ENCODE assay signal across 1 cellular context in genomic region chr3:44861412-44862220, GRCh38.
TF ChIP-seq lines count a peak whose summit lies in the region.

TSS of gene TMEM42 (plus strand) at chr3:44861912. CDS start at chr3:44861925, 13 bp downstream.

TF ChIP-seq in GM12878, 131 proteins besides CTCF, POLR2A, EP300 and RAD21 (continued from another document and continues in another):
- TF ChIP-seq CEBPZ (IDR thresholded peaks at IDR 0.05; ENCODE audit: low read depth, low read length): no peak
- TF ChIP-seq YY1 (IDR thresholded peaks at IDR 0.05; ENCODE audit: low read depth, low read length): peak; percentile 96
- TF ChIP-seq NR2C2 (IDR thresholded peaks at IDR 0.05; ENCODE audit: borderline replicate concordance, control insufficient read depth, insufficient read length, low read depth): no peak
- TF ChIP-seq DPF2 (IDR thresholded peaks at IDR 0.05): peak; percentile 65; the same call in 1 of the 2 replicates
- 0 out of 2 replicates have a peak, but pooled peaks have one; percentile 27 for TF ChIP-seq NBN (IDR thresholded peaks at IDR 0.05)
- no peak for TF ChIP-seq MLLT1 (IDR thresholded peaks at IDR 0.05)
- TF ChIP-seq, protein P1, sequence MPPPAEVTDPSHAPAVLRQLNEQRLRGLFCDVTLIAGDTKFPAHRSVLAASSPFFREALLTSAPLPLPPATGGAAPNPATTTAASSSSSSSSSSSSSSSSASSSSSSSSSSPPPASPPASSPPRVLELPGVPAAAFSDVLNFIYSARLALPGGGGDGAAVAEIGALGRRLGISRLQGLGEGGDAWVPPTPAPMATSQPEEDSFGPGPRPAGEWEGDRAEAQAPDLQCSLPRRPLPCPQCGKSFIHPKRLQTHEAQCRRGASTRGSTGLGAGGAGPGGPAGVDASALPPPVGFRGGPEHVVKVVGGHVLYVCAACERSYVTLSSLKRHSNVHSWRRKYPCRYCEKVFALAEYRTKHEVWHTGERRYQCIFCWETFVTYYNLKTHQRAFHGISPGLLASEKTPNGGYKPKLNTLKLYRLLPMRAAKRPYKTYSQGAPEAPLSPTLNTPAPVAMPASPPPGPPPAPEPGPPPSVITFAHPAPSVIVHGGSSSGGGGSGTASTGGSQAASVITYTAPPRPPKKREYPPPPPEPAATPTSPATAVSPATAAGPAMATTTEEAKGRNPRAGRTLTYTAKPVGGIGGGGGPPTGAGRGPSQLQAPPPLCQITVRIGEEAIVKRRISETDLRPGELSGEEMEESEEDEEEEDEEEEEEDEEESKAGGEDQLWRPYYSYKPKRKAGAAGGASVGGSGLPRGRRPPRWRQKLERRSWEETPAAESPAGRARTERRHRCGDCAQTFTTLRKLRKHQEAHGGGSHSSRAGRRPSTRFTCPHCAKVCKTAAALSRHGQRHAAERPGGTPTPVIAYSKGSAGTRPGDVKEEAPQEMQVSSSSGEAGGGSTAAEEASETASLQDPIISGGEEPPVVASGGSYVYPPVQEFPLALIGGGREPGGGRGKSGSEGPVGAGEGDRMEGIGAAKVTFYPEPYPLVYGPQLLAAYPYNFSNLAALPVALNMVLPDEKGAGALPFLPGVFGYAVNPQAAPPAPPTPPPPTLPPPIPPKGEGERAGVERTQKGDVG (CRISPR knock-in tag; IDR thresholded peaks at IDR 0.05): no peak
- no peak for TF ChIP-seq BMI1 (IDR thresholded peaks at IDR 0.05; ENCODE audit: borderline replicate concordance)
- TF ChIP-seq ESRRA (IDR thresholded peaks at IDR 0.05; ENCODE audit: low read length): no peak
- no peak for TF ChIP-seq HDAC2 (IDR thresholded peaks at IDR 0.05)
- TF ChIP-seq MEF2A (IDR thresholded peaks at IDR 0.05; ENCODE audit: insufficient read depth, low read depth, low read length): no peak
- no peak for TF ChIP-seq ATF2 (IDR thresholded peaks at IDR 0.05; ENCODE audit: low read length)
- TF ChIP-seq MYC (IDR thresholded peaks at IDR 0.05; ENCODE audit: insufficient read depth, insufficient read length, insufficient replicate concordance, low read length, severe bottlenecking): peak; percentile 57
- no peak; the same call in 1 of the 2 replicates for TF ChIP-seq CBFB (IDR thresholded peaks at IDR 0.05; ENCODE audit: low read depth)
- no peak; the same call in 1 of the 2 replicates for TF ChIP-seq MXI1 (IDR thresholded peaks at IDR 0.05; ENCODE audit: low read depth, low read length)
- peak; percentile 60; the same call in 1 of the 2 replicates for TF ChIP-seq RFX5 (IDR thresholded peaks at IDR 0.05; ENCODE audit: low read depth, low read length)
- peak; percentile 46 to 61; a peak in 2 of 3 replicates for TF ChIP-seq EGR1 (IDR thresholded peaks at IDR 0.05; ENCODE audit: borderline replicate concordance in 1 of 2, low read depth in 2 of 2, low read length in 2 of 2)
- TF ChIP-seq TAF1 (IDR thresholded peaks at IDR 0.05; ENCODE audit: borderline replicate concordance, low read depth, low read length): peak; percentile 69
- no peak for TF ChIP-seq NRF1 (conservative IDR thresholded peaks at IDR 0.05; ENCODE audit: low read depth, low read length)
- TF ChIP-seq STAT1 (conservative IDR thresholded peaks at IDR 0.05): no peak
- no peak for TF ChIP-seq JUND (IDR thresholded peaks at IDR 0.05; ENCODE audit: low read depth, low read length)
- TF ChIP-seq, protein P2, sequence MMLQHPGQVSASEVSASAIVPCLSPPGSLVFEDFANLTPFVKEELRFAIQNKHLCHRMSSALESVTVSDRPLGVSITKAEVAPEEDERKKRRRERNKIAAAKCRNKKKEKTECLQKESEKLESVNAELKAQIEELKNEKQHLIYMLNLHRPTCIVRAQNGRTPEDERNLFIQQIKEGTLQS (IDR thresholded peaks at IDR 0.05; ENCODE audit: borderline replicate concordance, extremely low read depth, low read depth, low read length): peak; percentile 93
- no peak for TF ChIP-seq ZZZ3 (IDR thresholded peaks at IDR 0.05; ENCODE audit: control insufficient read depth, insufficient read length, low read depth)
- TF ChIP-seq, protein P3, sequence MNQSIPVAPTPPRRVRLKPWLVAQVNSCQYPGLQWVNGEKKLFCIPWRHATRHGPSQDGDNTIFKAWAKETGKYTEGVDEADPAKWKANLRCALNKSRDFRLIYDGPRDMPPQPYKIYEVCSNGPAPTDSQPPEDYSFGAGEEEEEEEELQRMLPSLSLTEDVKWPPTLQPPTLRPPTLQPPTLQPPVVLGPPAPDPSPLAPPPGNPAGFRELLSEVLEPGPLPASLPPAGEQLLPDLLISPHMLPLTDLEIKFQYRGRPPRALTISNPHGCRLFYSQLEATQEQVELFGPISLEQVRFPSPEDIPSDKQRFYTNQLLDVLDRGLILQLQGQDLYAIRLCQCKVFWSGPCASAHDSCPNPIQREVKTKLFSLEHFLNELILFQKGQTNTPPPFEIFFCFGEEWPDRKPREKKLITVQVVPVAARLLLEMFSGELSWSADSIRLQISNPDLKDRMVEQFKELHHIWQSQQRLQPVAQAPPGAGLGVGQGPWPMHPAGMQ (IDR thresholded peaks at IDR 0.05; ENCODE audit: borderline replicate concordance): no peak
- TF ChIP-seq CHD1 (IDR thresholded peaks at IDR 0.05; ENCODE audit: low read depth, low read length): no peak
- no peak for TF ChIP-seq TCF7 (IDR thresholded peaks at IDR 0.05; ENCODE audit: borderline replicate concordance)
- TF ChIP-seq, protein P4, sequence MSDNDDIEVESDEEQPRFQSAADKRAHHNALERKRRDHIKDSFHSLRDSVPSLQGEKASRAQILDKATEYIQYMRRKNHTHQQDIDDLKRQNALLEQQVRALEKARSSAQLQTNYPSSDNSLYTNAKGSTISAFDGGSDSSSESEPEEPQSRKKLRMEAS (IDR thresholded peaks at IDR 0.05; ENCODE audit: low read depth, low read length): peak; percentile 99
- peak; percentile 43; the same call in 1 of the 2 replicates for TF ChIP-seq SMAD5 (IDR thresholded peaks at IDR 0.05; ENCODE audit: low read depth)
- TF ChIP-seq PAX8 (IDR thresholded peaks at IDR 0.05): no peak
- no peak for TF ChIP-seq HCFC1 (IDR thresholded peaks at IDR 0.05; ENCODE audit: low read length)
- TF ChIP-seq HDAC6 (IDR thresholded peaks at IDR 0.05; ENCODE audit: unreplicated experiment): no peak
- no peak for TF ChIP-seq HSF1 (IDR thresholded peaks at IDR 0.05; ENCODE audit: low read depth, low read length)
- TF ChIP-seq RCOR1 (conservative IDR thresholded peaks at IDR 0.05; ENCODE audit: low read depth, low read length): no peak; the same call in 1 of the 2 replicates
- no peak for TF ChIP-seq FOXK2 (IDR thresholded peaks at IDR 0.05)
- TF ChIP-seq USF2 (IDR thresholded peaks at IDR 0.05; ENCODE audit: borderline replicate concordance, low read depth, low read length): peak; percentile 98
- no peak for TF ChIP-seq CHD4 (IDR thresholded peaks at IDR 0.05)
- TF ChIP-seq, protein P5, sequence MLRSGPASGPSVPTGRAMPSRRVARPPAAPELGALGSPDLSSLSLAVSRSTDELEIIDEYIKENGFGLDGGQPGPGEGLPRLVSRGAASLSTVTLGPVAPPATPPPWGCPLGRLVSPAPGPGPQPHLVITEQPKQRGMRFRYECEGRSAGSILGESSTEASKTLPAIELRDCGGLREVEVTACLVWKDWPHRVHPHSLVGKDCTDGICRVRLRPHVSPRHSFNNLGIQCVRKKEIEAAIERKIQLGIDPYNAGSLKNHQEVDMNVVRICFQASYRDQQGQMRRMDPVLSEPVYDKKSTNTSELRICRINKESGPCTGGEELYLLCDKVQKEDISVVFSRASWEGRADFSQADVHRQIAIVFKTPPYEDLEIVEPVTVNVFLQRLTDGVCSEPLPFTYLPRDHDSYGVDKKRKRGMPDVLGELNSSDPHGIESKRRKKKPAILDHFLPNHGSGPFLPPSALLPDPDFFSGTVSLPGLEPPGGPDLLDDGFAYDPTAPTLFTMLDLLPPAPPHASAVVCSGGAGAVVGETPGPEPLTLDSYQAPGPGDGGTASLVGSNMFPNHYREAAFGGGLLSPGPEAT (IDR thresholded peaks at IDR 0.05; ENCODE audit: low read depth): 0 out of 2 replicates have a peak, but pooled peaks have one; percentile 31
- TF ChIP-seq ETV6 (conservative IDR thresholded peaks at IDR 0.05 in 1 of 2, IDR thresholded peaks at IDR 0.05 in 1 of 2; ENCODE audit: borderline replicate concordance in 1 of 2, low read depth in 1 of 2): no peak
- no peak for TF ChIP-seq KDM1A (IDR thresholded peaks at IDR 0.05; ENCODE audit: borderline replicate concordance)
- TF ChIP-seq BACH1 (IDR thresholded peaks at IDR 0.05; ENCODE audit: borderline replicate concordance): peak; percentile 73
- no peak for TF ChIP-seq CEBPB (IDR thresholded peaks at IDR 0.05; ENCODE audit: borderline replicate concordance in 1 of 2, low read depth in 2 of 2, low read length in 2 of 2)
- TF ChIP-seq, protein P6, sequence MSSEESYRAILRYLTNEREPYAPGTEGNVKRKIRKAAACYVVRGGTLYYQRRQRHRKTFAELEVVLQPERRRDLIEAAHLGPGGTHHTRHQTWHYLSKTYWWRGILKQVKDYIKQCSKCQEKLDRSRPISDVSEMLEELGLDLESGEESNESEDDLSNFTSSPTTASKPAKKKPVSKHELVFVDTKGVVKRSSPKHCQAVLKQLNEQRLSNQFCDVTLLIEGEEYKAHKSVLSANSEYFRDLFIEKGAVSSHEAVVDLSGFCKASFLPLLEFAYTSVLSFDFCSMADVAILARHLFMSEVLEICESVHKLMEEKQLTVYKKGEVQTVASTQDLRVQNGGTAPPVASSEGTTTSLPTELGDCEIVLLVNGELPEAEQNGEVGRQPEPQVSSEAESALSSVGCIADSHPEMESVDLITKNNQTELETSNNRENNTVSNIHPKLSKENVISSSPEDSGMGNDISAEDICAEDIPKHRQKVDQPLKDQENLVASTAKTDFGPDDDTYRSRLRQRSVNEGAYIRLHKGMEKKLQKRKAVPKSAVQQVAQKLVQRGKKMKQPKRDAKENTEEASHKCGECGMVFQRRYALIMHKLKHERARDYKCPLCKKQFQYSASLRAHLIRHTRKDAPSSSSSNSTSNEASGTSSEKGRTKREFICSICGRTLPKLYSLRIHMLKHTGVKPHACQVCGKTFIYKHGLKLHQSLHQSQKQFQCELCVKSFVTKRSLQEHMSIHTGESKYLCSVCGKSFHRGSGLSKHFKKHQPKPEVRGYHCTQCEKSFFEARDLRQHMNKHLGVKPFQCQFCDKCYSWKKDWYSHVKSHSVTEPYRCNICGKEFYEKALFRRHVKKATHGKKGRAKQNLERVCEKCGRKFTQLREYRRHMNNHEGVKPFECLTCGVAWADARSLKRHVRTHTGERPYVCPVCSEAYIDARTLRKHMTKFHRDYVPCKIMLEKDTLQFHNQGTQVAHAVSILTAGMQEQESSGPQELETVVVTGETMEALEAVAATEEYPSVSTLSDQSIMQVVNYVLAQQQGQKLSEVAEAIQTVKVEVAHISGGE (CRISPR knock-in tag; IDR thresholded peaks at IDR 0.05): no peak
- TF ChIP-seq CREB1 (IDR thresholded peaks at IDR 0.05; ENCODE audit: low read depth): peak; percentile 91
